In genomic region chr4:139887378-139887801, GRCh38 we compare ENCODE assay signal across 10 cellular contexts.
A peak's percentile ranks its signal among the peaks of the same experiment; 100 is the strongest.
DNase-seq lines count a peak whose midpoint lies in the region; ATAC-seq and TF ChIP-seq lines count a peak whose summit lies in the region.
"Had no signal": no experiment of that assay in that cellular context is flagged by ENCODE, and none has a peak within 500 bp of the region (broad histone marks: within the 10 kb centered on the region; RNA-seq: fewer than 3 reads in every experiment).

No MANE protein-coding gene starts in this region.

- no peaks in the 10 kb centered on the region for H3K9me3 ChIP-seq in psoas muscle

- no peaks in the 10 kb centered on the region for H3K36me3 ChIP-seq in psoas muscle (ENCODE audit: insufficient read depth in 1 of 2, low read depth in 1 of 2)

- H3K4me1 ChIP-seq in psoas muscle = no peaks in the 10 kb centered on the region

- peak overlapping the region; percentile 13 for H3K4me3 ChIP-seq in psoas muscle

- ATAC-seq in psoas muscle (peak in 1 of 4 donors; percentile 27), GM19035 (IDR thresholded peaks at IDR 0.05; ENCODE audit: unreplicated experiment) (no peak)
- ATAC-seq: HCT116 had no signal

- 50 to 73% (median 50%) methylated on average over 4 of the region's 4 CpGs for WGBS in psoas muscle, 3 donors

- POLR2A ChIA-PET in RWPE1 (lab: Yijun Ruan, JAX; ENCODE audit: low non-redundant PET) = no interaction called here

- TF ChIP-seq CTCF in RWPE1 (conservative IDR thresholded peaks at IDR 0.05; ENCODE audit: low read depth) (no peak), psoas muscle (IDR thresholded peaks at IDR 0.05) (no peak)

- H3K27me3 ChIP-seq in psoas muscle (ENCODE audit: insufficient read depth in 3 of 3, low read length in 2 of 3) = no peaks in the 10 kb centered on the region

- H3K27ac ChIP-seq in RWPE1 (peak overlapping the region; percentile 87), psoas muscle (no peak overlapping the region)

- peak; percentile 34 for DNase-seq in ELR (ENCODE audit: low read depth)
- DNase-seq in RWPE1 (ENCODE audit: low spot score) = peak; percentile 8
- peak; percentile 31 for DNase-seq in fibroblast of peridontal ligament (ENCODE audit: extremely low read depth)
- DNase-seq in psoas muscle = no peak
- no peak for DNase-seq in NCI-H2107 (lab: John Stamatoyannopoulos, UW)
- no peak for DNase-seq in A172 (ENCODE audit: low spot score)
- no peak for DNase-seq in activated CD4-positive, CD25-positive, alpha-beta regulatory T cell (lab: John Stamatoyannopoulos, UW)
- DNase-seq: naive B cell had no signal

- intact Hi-C loops in psoas muscle (cut with DNase I) = no loop called here

- CTCF ChIA-PET in RWPE1 (lab: Yijun Ruan, JAX) = no interaction called here

Comparison
In these comparisons a context has a peak if more than half of its experiments do, and no peak if none do; other contexts are left out.
1. DNase-seq: peak in ELR (single experiment), RWPE1 (single experiment) and fibroblast of peridontal ligament (single experiment); none in psoas muscle (0 of 2), NCI-H2107 (single experiment), A172 (single experiment) and activated CD4-positive, CD25-positive, alpha-beta regulatory T cell (0 of 4).